In genomic region chr17:69677130-69677529, GRCh38 we compare ENCODE assay signal across 1 cellular context.
TF ChIP-seq lines count a peak whose summit lies in the region.

No MANE protein-coding gene starts in this region.

TF ChIP-seq in neural cell, 6 proteins besides CTCF, POLR2A, EP300 and RAD21:
- TF ChIP-seq REST (IDR thresholded peaks at IDR 0.05; ENCODE audit: borderline replicate concordance) (no peak), MXI1 (conservative IDR thresholded peaks at IDR 0.05; ENCODE audit: poor library complexity, severe bottlenecking) (no peak), SMC3 (conservative IDR thresholded peaks at IDR 0.05; ENCODE audit: poor library complexity) (no peak), POLR2AphosphoS5 (IDR thresholded peaks at IDR 0.05) (no peak), EZH2 (IDR thresholded peaks at IDR 0.05; ENCODE audit: borderline replicate concordance, insufficient read depth, low read length, poor library complexity, severe bottlenecking) (no peak), TAF1 (IDR thresholded peaks at IDR 0.05; ENCODE audit: low read depth) (no peak)
